ENCODE assay signal across 1 cellular context in genomic region chr11:15742626-15743243, GRCh38.
TF ChIP-seq lines count a peak whose summit lies in the region.

No MANE protein-coding gene starts in this region.

TF ChIP-seq in IMR-90, 13 proteins besides CTCF, POLR2A, EP300 and RAD21 (continued from another document):
- TF ChIP-seq CHD1 (IDR thresholded peaks at IDR 0.05; ENCODE audit: low read depth, low read length) (no peak), SMC3 (IDR thresholded peaks at IDR 0.05; ENCODE audit: low read depth, low read length) (no peak), NFE2L2 (IDR thresholded peaks at IDR 0.05; ENCODE audit: low read depth, low read length) (no peak), RFX5 (IDR thresholded peaks at IDR 0.05; ENCODE audit: low read depth, low read length) (no peak), ELK1 (IDR thresholded peaks at IDR 0.05; ENCODE audit: borderline replicate concordance, low read depth, low read length) (no peak), MAFK (IDR thresholded peaks at IDR 0.05; ENCODE audit: low read depth, low read length) (no peak), USF2 (IDR thresholded peaks at IDR 0.05; ENCODE audit: low read depth, low read length) (no peak), MAZ (IDR thresholded peaks at IDR 0.05; ENCODE audit: borderline replicate concordance, low read depth, low read length) (no peak)
TF ChIP-seq in IMR-90: peak in this region for 0.
